ENCODE assay signal across 8 cellular contexts in the genomic region with DNA sequence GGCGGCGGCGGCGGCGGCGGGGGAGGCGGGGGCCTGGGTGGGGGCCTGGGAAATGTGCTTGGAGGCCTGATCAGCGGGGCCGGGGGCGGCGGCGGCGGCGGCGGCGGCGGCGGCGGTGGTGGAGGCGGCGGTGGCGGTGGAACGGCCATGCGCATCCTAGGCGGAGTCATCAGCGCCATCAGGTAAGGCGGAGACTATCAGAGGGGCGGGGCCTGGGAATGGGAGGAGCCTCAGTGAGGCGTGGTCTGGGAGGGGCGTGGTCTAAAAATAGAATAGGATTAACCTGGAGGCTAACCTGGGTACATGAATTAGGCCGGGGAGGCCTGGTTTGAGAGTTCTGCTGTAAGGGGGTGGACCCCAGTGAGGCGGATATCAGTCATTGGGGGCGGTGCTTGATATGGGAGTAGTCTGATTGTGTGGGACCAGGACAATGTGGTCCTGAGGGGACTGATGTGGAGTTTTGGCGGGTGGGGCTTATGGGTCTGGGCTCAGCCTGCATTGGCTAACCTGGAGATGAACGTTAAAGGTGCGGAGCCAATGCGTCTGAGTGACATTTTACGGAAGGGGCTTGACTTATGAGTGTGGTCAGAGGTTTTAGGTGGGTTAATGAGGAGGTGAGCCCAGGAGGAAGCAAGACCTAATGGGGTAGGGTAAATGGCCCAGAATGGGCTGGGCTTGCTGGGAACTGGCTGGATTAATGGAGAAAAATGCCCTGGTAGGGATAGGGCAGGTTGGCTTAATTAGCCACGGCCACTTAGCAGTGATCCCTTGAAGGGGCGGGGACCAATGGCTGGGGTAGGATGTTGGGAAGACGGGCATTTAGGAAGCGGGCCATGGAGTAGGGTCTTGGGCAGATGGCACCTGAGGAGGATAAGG. TPM values are rescaled to one million over a fixed set of nuclear protein-coding genes. Genes with fewer than 3 reads are reported as not detected.
A peak's percentile ranks its signal among the peaks of the same experiment; 100 is the strongest.
DNase-seq lines count a peak whose midpoint lies in the region; ATAC-seq and TF ChIP-seq lines count a peak whose summit lies in the region.

No MANE protein-coding gene starts in this region.

- H3K9me3 ChIP-seq in spleen, result no peaks in the 10 kb centered on the region

- H3K27me3 ChIP-seq in spleen (replicated peaks in 1 of 7), result no peaks in the 10 kb centered on the region

- peak; percentile 45 for ATAC-seq in HG03139 (IDR thresholded peaks at IDR 0.05; ENCODE audit: unreplicated experiment)
- no peak for ATAC-seq in HG02840 (IDR thresholded peaks at IDR 0.05; ENCODE audit: low FRiP score, unreplicated experiment)

- intact Hi-C loops in spleen (cut with DNase I; ENCODE audit: low total_unique reads), result no loop called here

- 21 to 61% (median 28%) methylated on average over 15 to 41 of the region's 42 CpGs for WGBS in spleen, 5 donors

- peaks cover 10 to 50% (median 28%) of the 10 kb centered on the region in 6 donors for H3K4me1 ChIP-seq in spleen

- peaks cover 0 to 48% (median 40%) of the 10 kb centered on the region in 6 donors for H3K36me3 ChIP-seq in spleen

- no peak for TF ChIP-seq POLR2A in spleen (IDR thresholded peaks at IDR 0.05)

- TF ChIP-seq CTCF in GM12875 (IDR thresholded peaks at IDR 0.05; ENCODE audit: borderline replicate concordance, insufficient read depth, low read depth, low read length) (no peak), spleen (IDR thresholded peaks at IDR 0.05 in 8 of 11, conservative IDR thresholded peaks at IDR 0.05 in 3 of 11) (no peak)

- H3K27ac ChIP-seq in caudate nucleus (ENCODE audit: low read depth, low read length), result peak overlapping the region; percentile 92
- peak overlapping the region; percentile 61 to 98 (median 96) for H3K27ac ChIP-seq in spleen

- DNase-seq in NCI-H345 (lab: John Stamatoyannopoulos, UW), result peak; percentile 95
- DNase-seq in activated CD4-positive, CD25-positive, alpha-beta regulatory T cell treated with anti-CD3 and anti-CD28 coated beads, Interleukin-2, amount 50 U/mL, for 16 hours (ENCODE audit: low read depth, low spot score), result peak; percentile 84
- peak in 57 of 61 donors; percentile 11 to 88 (median 60) for DNase-seq in caudate nucleus (lab: John Stamatoyannopoulos, UW)
- DNase-seq in iris pigment epithelial cell (ENCODE audit: low read depth), result peak; percentile 82
- DNase-seq in spleen, result peak; percentile 95

- H3K4me3 ChIP-seq in GM12875 (ENCODE audit: low read depth, low read length), result peak overlapping the region; percentile 74
- H3K4me3 ChIP-seq in spleen, result peak overlapping the region; percentile 62 to 90 (median 83)

RNA-seq across cellular contexts. Expression of a gene that starts 1.4 kb away (rescaled TPM):
- 100 to 1,000 TPM; 130 to 602 (median 373) TPM for total RNA-seq in spleen
- polyA plus RNA-seq in spleen, result 100 to 1,000 TPM; 247 to 431 (median 321) TPM

RNA-seq across cellular contexts. Expression of a gene that starts 11.0 kb away (rescaled TPM):
- total RNA-seq in spleen, result 10 to 100 TPM in 5 of 7 donors, 1 to 10 TPM in 2; 6.3 to 40.9 (median 20.4) TPM
- polyA plus RNA-seq in spleen, result 10 to 100 TPM; 20.0 to 37.6 (median 26.3) TPM

RNA-seq across cellular contexts. Expression of a gene that starts 26.0 kb away (rescaled TPM):
- total RNA-seq in spleen, result 100 to 1,000 TPM in 3 of 7 donors, 10 to 100 TPM in 4; 87.8 to 120 (median 95.5) TPM
- polyA plus RNA-seq in spleen, result 100 to 1,000 TPM; 152 to 170 (median 155) TPM

RNA-seq across cellular contexts. Expression of a gene that starts 26.6 kb away (rescaled TPM):
- 10 to 100 TPM; 23.1 to 42.3 (median 36.6) TPM for total RNA-seq in spleen
- 10 to 100 TPM; 46.2 to 60.3 (median 52.4) TPM for polyA plus RNA-seq in spleen

RNA-seq across cellular contexts. Expression of a gene that starts 30.3 kb away (rescaled TPM):
- total RNA-seq in spleen, result not detected
- polyA plus RNA-seq in spleen, result under 1 TPM; 0.11 to 0.22 (median 0.19) TPM
